1 cellular context compared by ENCODE assay signal in the genomic region with DNA sequence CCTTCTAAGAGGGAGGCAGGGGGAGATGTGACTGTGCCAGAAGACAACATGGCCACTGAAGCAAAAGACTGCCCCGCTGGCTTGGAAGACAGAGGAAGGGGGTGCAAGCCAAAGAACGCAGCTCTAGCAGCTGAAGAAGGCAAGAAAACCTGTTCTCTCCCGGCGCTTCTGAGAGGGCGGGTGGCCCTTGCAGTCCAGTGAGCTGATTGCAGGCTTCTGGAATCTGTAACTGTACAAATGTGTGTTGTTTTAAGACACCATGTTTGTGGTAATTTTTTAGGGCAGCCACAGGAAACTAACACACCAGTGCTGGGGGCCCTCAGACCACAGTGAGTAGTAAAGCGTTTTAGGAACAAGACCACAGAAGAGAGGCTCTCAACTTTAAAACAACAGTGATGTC.
TF ChIP-seq lines count a peak whose summit lies in the region.

No MANE protein-coding gene starts in this region.

TF ChIP-seq in H1, 55 proteins besides CTCF, POLR2A, EP300 and RAD21:
- TF ChIP-seq EZH2 (IDR thresholded peaks at IDR 0.05; ENCODE audit: low read depth, low read length, severe bottlenecking) (no peak), CBX5 (IDR thresholded peaks at IDR 0.05; ENCODE audit: low read depth, low read length) (no peak), ASH2L (IDR thresholded peaks at IDR 0.05; ENCODE audit: low read length) (no peak), YY1 (IDR thresholded peaks at IDR 0.05; ENCODE audit: low read depth, low read length) (no peak), POLR2AphosphoS5 (IDR thresholded peaks at IDR 0.05; ENCODE audit: low read depth, low read length) (peak; percentile 16; the same call in 1 of the 2 replicates), BACH1 (IDR thresholded peaks at IDR 0.05; ENCODE audit: low read length) (no peak), RFX5 (IDR thresholded peaks at IDR 0.05; ENCODE audit: borderline replicate concordance, low read depth, low read length) (no peak), TAF7 (optimal IDR thresholded peaks at IDR 0.05; ENCODE audit: borderline replicate concordance, low read depth, low read length) (no peak), RBBP5 (IDR thresholded peaks at IDR 0.05; ENCODE audit: borderline replicate concordance, low read depth, low read length) (no peak)
